In the genomic region with DNA sequence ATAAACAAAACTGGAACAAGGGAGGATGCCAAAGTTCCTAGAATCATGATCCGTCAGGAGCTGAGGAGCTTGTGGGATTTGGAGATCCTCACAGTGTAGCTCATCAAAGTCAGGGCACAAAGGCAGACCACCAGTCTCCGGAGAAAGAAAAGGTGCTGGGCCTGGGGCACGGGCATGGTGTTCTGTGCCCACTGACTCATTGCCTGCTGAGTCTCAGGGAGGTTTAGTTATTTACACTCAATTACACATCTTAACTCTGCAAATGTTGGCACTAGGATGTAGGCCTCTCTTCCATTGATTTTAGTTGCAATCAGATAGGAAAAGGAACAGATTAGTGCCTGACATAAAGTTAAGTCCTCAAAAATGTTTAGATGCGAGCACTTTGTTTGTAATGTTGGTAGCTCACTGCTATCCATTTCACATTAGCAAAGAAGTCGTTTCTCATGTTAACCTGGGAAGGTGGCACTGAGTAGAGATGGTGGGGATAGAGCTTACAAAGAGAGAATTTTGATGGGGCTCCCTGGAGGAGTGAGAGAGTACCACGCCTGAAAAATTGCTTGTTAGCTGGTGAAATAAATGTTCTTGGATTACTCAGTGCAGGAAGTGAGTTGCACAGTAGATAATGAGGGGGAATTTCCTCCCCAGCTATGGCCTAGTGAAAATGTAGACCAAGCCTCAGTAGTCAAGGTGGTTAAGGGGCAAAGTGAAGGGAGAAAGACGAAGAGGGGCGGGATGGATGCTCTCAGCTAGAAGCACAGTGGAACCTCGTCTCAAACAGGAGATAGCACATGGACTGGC, we compare ENCODE assay signal across 13 cellular contexts.
DNase-seq lines count a peak whose midpoint lies in the region; ATAC-seq, FAIRE-seq and TF ChIP-seq lines count a peak whose summit lies in the region.
"Had no signal": no experiment of that assay in that cellular context is flagged by ENCODE, and none has a peak within 500 bp of the region (broad histone marks: within the 10 kb centered on the region; RNA-seq: fewer than 3 reads in every experiment).

No MANE protein-coding gene starts in this region.

- FAIRE-seq in urothelium cell line (lab: Jason Lieb, UNC) = no peak

- H3K4me3 Mint-ChIP-seq in chondrocyte (ENCODE audit: unreplicated experiment) = no peak overlapping the region

- H3K4me2 ChIP-seq in neuronal stem cell (ENCODE audit: insufficient read depth, low read length, poor library complexity, severe bottlenecking) = no peak overlapping the region

- H3K36me3 ChIP-seq in neuronal stem cell (replicated peaks in 1 of 2; ENCODE audit: control insufficient read depth in 2 of 2, insufficient read depth in 2 of 2, low read length in 2 of 2) = no peaks in the 10 kb centered on the region
- H3K36me3 ChIP-seq: WERI-Rb-1 had no signal

- H4K91ac ChIP-seq in neuronal stem cell (ENCODE audit: low read depth, low read length, poor library complexity) = no peak overlapping the region

- peak; percentile 79 for DNase-seq in Daoy (ENCODE audit: low read depth)
- DNase-seq in NCI-H446 treated with DMSO at 0.1 percent for 48 hours (lab: John Stamatoyannopoulos, UW) = peak; percentile 25
- DNase-seq in chondrocyte (ENCODE audit: low spot score) = no peak
- no peak for DNase-seq in neuronal stem cell (ENCODE audit: low spot score)
- no peak for DNase-seq in urothelium cell line (ENCODE audit: low spot score)
- DNase-seq in epidermal melanocyte (ENCODE audit: insufficient read length, low spot score) = no peak
- DNase-seq: activated gamma-delta T cell treated with Interleukin-2 at 50 U/mL for 16 hours; CD4-positive, CD25-positive, alpha-beta regulatory T cell; NCI-H1092 treated with DMSO at 0.1 percent for 48 hours; retina; WERI-Rb-1 had no signal

- H3K23ac ChIP-seq in neuronal stem cell (ENCODE audit: low read depth, low read length, poor library complexity) = no peak overlapping the region

- H2AFZ ChIP-seq in neuronal stem cell (ENCODE audit: low read length) = no peak overlapping the region

- peak overlapping the region; percentile 43 for H3K27ac Mint-ChIP-seq in chondrocyte (ENCODE audit: unreplicated experiment)
- H3K27ac Mint-ChIP-seq: CD4-positive, CD25-positive, alpha-beta regulatory T cell had no signal

- H3K27me3 ChIP-seq in neuronal stem cell (ENCODE audit: control insufficient read depth in 3 of 3, insufficient read depth in 3 of 3, low read depth in 1 of 3, low read length in 3 of 3) = no peaks in the 10 kb centered on the region

- H3K27me3 Mint-ChIP-seq in chondrocyte (ENCODE audit: low read depth) = no peaks in the 10 kb centered on the region
- H3K27me3 Mint-ChIP-seq: CD4-positive, CD25-positive, alpha-beta regulatory T cell had no signal

- H4K8ac ChIP-seq in neuronal stem cell (ENCODE audit: low read depth, low read length) = no peak overlapping the region

- peaks cover 0 to 2% of the 10 kb centered on the region in 2 donors for H3K4me1 ChIP-seq in neuronal stem cell (ENCODE audit: control insufficient read depth in 2 of 2, insufficient read depth in 1 of 2, low read depth in 1 of 2, low read length in 2 of 2)

- no peak overlapping the region for H3K4me3 ChIP-seq in neuronal stem cell (ENCODE audit: low read length in 2 of 2)

- H2AK5ac ChIP-seq in neuronal stem cell (ENCODE audit: low read depth, low read length) = no peak overlapping the region

- no peak overlapping the region for H2BK5ac ChIP-seq in neuronal stem cell (ENCODE audit: low read length)

- peaks cover 9% of the 10 kb centered on the region for H3K9me3 Mint-ChIP-seq in chondrocyte (ENCODE audit: low read depth)

- no peak overlapping the region for H3K14ac ChIP-seq in neuronal stem cell (ENCODE audit: low read length)

- H3K9ac ChIP-seq in neuronal stem cell (ENCODE audit: low read depth, low read length, poor library complexity) = no peak overlapping the region

- peaks cover 2% of the 10 kb centered on the region for H3K36me3 Mint-ChIP-seq in chondrocyte (ENCODE audit: low read depth)
- H3K36me3 Mint-ChIP-seq: CD4-positive, CD25-positive, alpha-beta regulatory T cell had no signal

- peak overlapping the region; percentile 9 for H3K18ac ChIP-seq in neuronal stem cell (ENCODE audit: low read length)

- H2BK12ac ChIP-seq in neuronal stem cell (ENCODE audit: low read length) = no peak overlapping the region

- H3K9me3 ChIP-seq in neuronal stem cell (replicated peaks in 1 of 2; ENCODE audit: control insufficient read depth in 2 of 2, insufficient read depth in 1 of 2, low read depth in 1 of 2, low read length in 2 of 2) = peaks cover 0 to 4% of the 10 kb centered on the region in 2 donors

- H3K79me1 ChIP-seq in neuronal stem cell (ENCODE audit: low read depth, low read length) = no peaks in the 10 kb centered on the region

- no peak for TF ChIP-seq CTCF in chondrocyte (IDR thresholded peaks at IDR 0.05)

- no CpG with 5 or more reads among the region's 9 CpGs for WGBS in neuronal stem cell (ENCODE audit: extremely low coverage in 2 of 2, insufficient read length in 2 of 2, insufficient replicate concordance in 1 of 2), 2 donors

- no peak overlapping the region for H2BK120ac ChIP-seq in neuronal stem cell (ENCODE audit: low read depth, low read length)

- peaks cover 56% of the 10 kb centered on the region for H3K4me1 Mint-ChIP-seq in chondrocyte (ENCODE audit: low read depth)

- no peak overlapping the region for H3K27ac ChIP-seq in neuronal stem cell (replicated peaks; ENCODE audit: low read length)
- H3K27ac ChIP-seq: WERI-Rb-1 had no signal

- no peak overlapping the region for H3K4ac ChIP-seq in neuronal stem cell (ENCODE audit: low read length)

- ATAC-seq in GM21619 (IDR thresholded peaks at IDR 0.05; ENCODE audit: unreplicated experiment) (no peak), GM19324 (IDR thresholded peaks at IDR 0.05; ENCODE audit: low FRiP score, unreplicated experiment) (no peak)

- H2BK15ac ChIP-seq in neuronal stem cell (ENCODE audit: low read length) = no peak overlapping the region

Comparison
In these comparisons a context has a peak if more than half of its experiments do, and no peak if none do; other contexts are left out.
1. DNase-seq: peak in Daoy (single experiment) and NCI-H446 treated with DMSO at 0.1 percent for 48 hours (single experiment); none in chondrocyte (single experiment), neuronal stem cell (single experiment), urothelium cell line (single experiment) and epidermal melanocyte (single experiment).